ENCODE assay signal across 13 cellular contexts in genomic region chr17:77491921-77492445, GRCh38.
DNase-seq lines count a peak whose midpoint lies in the region; ATAC-seq and TF ChIP-seq lines count a peak whose summit lies in the region.
"Had no signal": no experiment of that assay in that cellular context is flagged by ENCODE, and none has a peak within 500 bp of the region (broad histone marks: within the 10 kb centered on the region; RNA-seq: fewer than 3 reads in every experiment).

No MANE protein-coding gene starts in this region.

- H3K27ac ChIP-seq in OCI-LY7 (ENCODE audit: low read depth, low read length, poor library complexity, severe bottlenecking) (peak overlapping the region; percentile 72), sigmoid colon (peak overlapping the region in 3 of 4 donors; percentile 38 to 87 (median 80))
- H3K27ac ChIP-seq: A549, SJCRH30, thyroid gland had no signal

- no TSS peak for BruUV-seq in OCI-LY7 (replicated peaks; lab: Mats Ljungman, UMichigan)

- peaks cover 47% of the 10 kb centered on the region for H3K36me3 Mint-ChIP-seq in activated CD4-positive, alpha-beta T cell treated with anti-CD3 and anti-CD28 coated beads, Interleukin-2, amount 10 ng/mL, durations not matched to agents 7 days and 5 days (ENCODE audit: low read depth)
- peaks cover 63% of the 10 kb centered on the region for H3K36me3 Mint-ChIP-seq in central memory CD8-positive, alpha-beta T cell (ENCODE audit: insufficient read depth)

- CTCF ChIA-PET in activated CD4-positive, alpha-beta T cell treated with anti-CD3 and anti-CD28 coated beads, Interleukin-2, amount 10 ng/mL, durations not matched to agents 7 days and 5 days (lab: Charles Lee): interaction anchor here (1.6 kb wide), 1 partner anchor 63 kb away, joined by 3 read pairs; no protein-coding TSS in a partner anchor
- CTCF ChIA-PET in OCI-LY7 (lab: Charles Lee; ENCODE audit: unreplicated experiment): interaction anchor here (1.3 kb wide), 1 partner anchor 62 kb away, joined by 6 read pairs; no protein-coding TSS in a partner anchor

- no peak overlapping the region for H3K4me3 Mint-ChIP-seq in activated CD4-positive, alpha-beta T cell treated with anti-CD3 and anti-CD28 coated beads, Interleukin-2, amount 10 ng/mL, durations not matched to agents 7 days and 5 days
- peak overlapping the region; percentile 32 for H3K4me3 Mint-ChIP-seq in central memory CD8-positive, alpha-beta T cell

- H2AFZ ChIP-seq in OCI-LY7 (ENCODE audit: low read length): no peak overlapping the region

- H3K27ac Mint-ChIP-seq in activated CD4-positive, alpha-beta T cell treated with anti-CD3 and anti-CD28 coated beads, Interleukin-2, amount 10 ng/mL, durations not matched to agents 7 days and 5 days: peak overlapping the region; percentile 21
- peak overlapping the region; percentile 92 for H3K27ac Mint-ChIP-seq in central memory CD8-positive, alpha-beta T cell (ENCODE audit: low read depth)

- H3K4me1 Mint-ChIP-seq in activated CD4-positive, alpha-beta T cell treated with anti-CD3 and anti-CD28 coated beads, Interleukin-2, amount 10 ng/mL, durations not matched to agents 7 days and 5 days: peaks cover 30% of the 10 kb centered on the region
- H3K4me1 Mint-ChIP-seq in central memory CD8-positive, alpha-beta T cell: peaks cover 13% of the 10 kb centered on the region

- peak; percentile 59 for ATAC-seq in central memory CD8-positive, alpha-beta T cell (replicated peaks; ENCODE audit: extremely low read depth, poor library complexity, severe bottlenecking)
- no peak for ATAC-seq in HG02973 (IDR thresholded peaks at IDR 0.05; ENCODE audit: unreplicated experiment)
- ATAC-seq: A549 had no signal

- H3K4me3 ChIP-seq in OCI-LY7 (ENCODE audit: low read depth, low read length, poor library complexity, severe bottlenecking) (peak overlapping the region; percentile 37), sigmoid colon (no peak overlapping the region)
- H3K4me3 ChIP-seq: A549, SJCRH30, thyroid gland had no signal

- H3K36me3 ChIP-seq in OCI-LY7 (ENCODE audit: insufficient read depth, low read length) (peaks cover 100% of the 10 kb centered on the region), sigmoid colon (peaks cover 34 to 72% (median 57%) of the 10 kb centered on the region in 4 donors)

- TF ChIP-seq CTCF in OCI-LY7 (conservative IDR thresholded peaks at IDR 0.05; ENCODE audit: low read length): no peak
- TF ChIP-seq CTCF in sigmoid colon (IDR thresholded peaks at IDR 0.05): no peak

- no peaks in the 10 kb centered on the region for H4K20me1 ChIP-seq in OCI-LY7 (ENCODE audit: insufficient read depth, low read length)

- H3K9me3 Mint-ChIP-seq in activated CD4-positive, alpha-beta T cell treated with anti-CD3 and anti-CD28 coated beads, Interleukin-2, amount 10 ng/mL, durations not matched to agents 7 days and 5 days: no peaks in the 10 kb centered on the region
- no peaks in the 10 kb centered on the region for H3K9me3 Mint-ChIP-seq in central memory CD8-positive, alpha-beta T cell

- no peak for TF ChIP-seq EP300 in sigmoid colon (IDR thresholded peaks at IDR 0.05)

- H3K4me2 ChIP-seq in OCI-LY7 (ENCODE audit: low read length): peak overlapping the region; percentile 63
- H3K4me2 ChIP-seq: A549 had no signal

- 75 to 82% methylated on average over 16 of the region's 16 CpGs for WGBS in sigmoid colon, 2 donors

- H3K79me2 ChIP-seq in OCI-LY7 (ENCODE audit: insufficient read depth, low read depth, low read length): no peaks in the 10 kb centered on the region

- intact Hi-C loops in OCI-LY7 (cut with micrococcal nuclease; ENCODE audit: unreplicated experiment) (loop anchor here (5.0 kb wide), 1 partner anchor 210 kb away; no protein-coding TSS in a partner anchor), sigmoid colon (cut with DNase I) (loop anchor here (10.0 kb wide), 1 partner anchor 397 kb away; no protein-coding TSS in a partner anchor)

- H3K9me3 ChIP-seq in OCI-LY7 (ENCODE audit: low read length): no peaks in the 10 kb centered on the region
- no peaks in the 10 kb centered on the region for H3K9me3 ChIP-seq in sigmoid colon
- H3K9me3 ChIP-seq: A549, SJCRH30, thyroid gland had no signal

- TF ChIP-seq POLR2A in sigmoid colon (IDR thresholded peaks at IDR 0.05): no peak

- POLR2A ChIA-PET in activated CD4-positive, alpha-beta T cell treated with anti-CD3 and anti-CD28 coated beads, Interleukin-2, amount 10 ng/mL, durations not matched to agents 7 days and 5 days (lab: Charles Lee): no interaction called here
- POLR2A ChIA-PET in OCI-LY7 (lab: Charles Lee): interaction anchor here (0.8 to 1.0 kb wide), 3 partner anchors 19 to 91 kb away, joined by 3 to 4 read pairs (median 3); no protein-coding TSS in a partner anchor

- no peaks in the 10 kb centered on the region for H3K27me3 Mint-ChIP-seq in activated CD4-positive, alpha-beta T cell treated with anti-CD3 and anti-CD28 coated beads, Interleukin-2, amount 10 ng/mL, durations not matched to agents 7 days and 5 days
- no peaks in the 10 kb centered on the region for H3K27me3 Mint-ChIP-seq in central memory CD8-positive, alpha-beta T cell

- H3K27me3 ChIP-seq in sigmoid colon: no peaks in the 10 kb centered on the region
- H3K27me3 ChIP-seq: SJCRH30, thyroid gland had no signal

- H3K9me2 ChIP-seq in OCI-LY7 (ENCODE audit: insufficient read depth, low read length): no peaks in the 10 kb centered on the region

- H3K4me1 ChIP-seq in OCI-LY7 (ENCODE audit: insufficient read depth, low read length, poor library complexity, severe bottlenecking) (peaks cover 53% of the 10 kb centered on the region), sigmoid colon (peaks cover 0 to 39% (median 33%) of the 10 kb centered on the region in 4 donors)
- H3K4me1 ChIP-seq: SJCRH30 had no signal

- DNase-seq in activated CD4-positive, alpha-beta T cell treated with anti-CD3 and anti-CD28 coated beads, Interleukin-2, amount 10 ng/mL, durations not matched to agents 7 days and 5 days: no peak
- DNase-seq in activated CD4-positive, alpha-beta T cell treated with anti-CD3 and anti-CD28 coated beads for 1 hour: no peak
- peak; percentile 83 for DNase-seq in OCI-LY7 (ENCODE audit: low spot score)
- peak in 1 of 2 donors; percentile 34 for DNase-seq in central memory CD8-positive, alpha-beta T cell (ENCODE audit: low spot score in 2 of 2)
- peak; percentile 65 for DNase-seq in sigmoid colon
- DNase-seq in NCI-H2227 (lab: John Stamatoyannopoulos, UW; ENCODE audit: unreplicated experiment): no peak
- DNase-seq in hippocampal formation (lab: John Stamatoyannopoulos, UW): no peak
- DNase-seq: dermis blood vessel endothelial cell, NCI-H2227 treated with DMSO at 0.1 percent for 48 hours, SJCRH30 had no signal

Comparison
In these comparisons a context has a peak if more than half of its experiments do, and no peak if none do; other contexts are left out.
1. DNase-seq: peak in OCI-LY7 (single experiment) and sigmoid colon (single experiment); none in activated CD4-positive, alpha-beta T cell treated with anti-CD3 and anti-CD28 coated beads, Interleukin-2, amount 10 ng/mL, durations not matched to agents 7 days and 5 days (single experiment), activated CD4-positive, alpha-beta T cell treated with anti-CD3 and anti-CD28 coated beads for 1 hour (single experiment), NCI-H2227 (single experiment) and hippocampal formation (0 of 2).